In genomic region chr10:119656760-119657159, GRCh38 we compare ENCODE assay signal across 1 cellular context.
TF ChIP-seq lines count a peak whose summit lies in the region.

No MANE protein-coding gene starts in this region.

TF ChIP-seq in GM23338, 12 proteins besides CTCF, POLR2A, EP300 and RAD21:
- TF ChIP-seq EZH2 (IDR thresholded peaks at IDR 0.05; ENCODE audit: low read depth, unreplicated experiment): no peak
- no peak for TF ChIP-seq POLR2AphosphoS5 (IDR thresholded peaks at IDR 0.05; ENCODE audit: low read depth)
- TF ChIP-seq ZNF462 (CRISPR knock-in tag; IDR thresholded peaks at IDR 0.05): no peak
